1 cellular context compared by ENCODE assay signal in the genomic region with DNA sequence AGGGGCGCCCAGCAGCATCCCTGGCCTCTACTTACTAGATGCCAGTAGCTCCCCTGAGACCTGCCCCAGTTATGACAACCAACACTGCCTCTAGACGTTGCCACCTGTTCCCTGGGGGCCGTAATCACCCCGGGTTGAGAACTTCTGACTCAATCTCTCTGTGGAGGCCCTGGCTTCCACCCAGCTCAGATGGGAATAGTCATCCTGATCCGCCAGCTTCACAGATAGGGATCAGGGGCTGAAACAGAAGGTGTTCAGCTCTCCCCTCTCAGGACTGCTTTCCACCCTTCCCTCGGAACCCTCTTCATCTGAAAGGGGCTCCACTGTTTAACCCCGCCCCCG.
TF ChIP-seq lines count a peak whose summit lies in the region.

No MANE protein-coding gene starts in this region.

TF ChIP-seq in HepG2, 621 proteins besides CTCF, POLR2A, EP300 and RAD21:
- TF ChIP-seq TP53 (CRISPR knock-in tag; conservative IDR thresholded peaks at IDR 0.05) (no peak), SALL1 (CRISPR knock-in tag; IDR thresholded peaks at IDR 0.05) (no peak), BRCA1 (CRISPR knock-in tag; IDR thresholded peaks at IDR 0.05) (no peak), ZNF674 (CRISPR knock-in tag; IDR thresholded peaks at IDR 0.05; ENCODE audit: low read depth) (no peak), ZNF772 (CRISPR knock-in tag; IDR thresholded peaks at IDR 0.05) (no peak), ZKSCAN5 (CRISPR knock-in tag; IDR thresholded peaks at IDR 0.05) (no peak)
- TF ChIP-seq, protein P1, sequence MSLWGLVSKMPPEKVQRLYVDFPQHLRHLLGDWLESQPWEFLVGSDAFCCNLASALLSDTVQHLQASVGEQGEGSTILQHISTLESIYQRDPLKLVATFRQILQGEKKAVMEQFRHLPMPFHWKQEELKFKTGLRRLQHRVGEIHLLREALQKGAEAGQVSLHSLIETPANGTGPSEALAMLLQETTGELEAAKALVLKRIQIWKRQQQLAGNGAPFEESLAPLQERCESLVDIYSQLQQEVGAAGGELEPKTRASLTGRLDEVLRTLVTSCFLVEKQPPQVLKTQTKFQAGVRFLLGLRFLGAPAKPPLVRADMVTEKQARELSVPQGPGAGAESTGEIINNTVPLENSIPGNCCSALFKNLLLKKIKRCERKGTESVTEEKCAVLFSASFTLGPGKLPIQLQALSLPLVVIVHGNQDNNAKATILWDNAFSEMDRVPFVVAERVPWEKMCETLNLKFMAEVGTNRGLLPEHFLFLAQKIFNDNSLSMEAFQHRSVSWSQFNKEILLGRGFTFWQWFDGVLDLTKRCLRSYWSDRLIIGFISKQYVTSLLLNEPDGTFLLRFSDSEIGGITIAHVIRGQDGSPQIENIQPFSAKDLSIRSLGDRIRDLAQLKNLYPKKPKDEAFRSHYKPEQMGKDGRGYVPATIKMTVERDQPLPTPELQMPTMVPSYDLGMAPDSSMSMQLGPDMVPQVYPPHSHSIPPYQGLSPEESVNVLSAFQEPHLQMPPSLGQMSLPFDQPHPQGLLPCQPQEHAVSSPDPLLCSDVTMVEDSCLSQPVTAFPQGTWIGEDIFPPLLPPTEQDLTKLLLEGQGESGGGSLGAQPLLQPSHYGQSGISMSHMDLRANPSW (CRISPR knock-in tag; IDR thresholded peaks at IDR 0.05; ENCODE audit: borderline replicate concordance): no peak
- TF ChIP-seq, protein P2, sequence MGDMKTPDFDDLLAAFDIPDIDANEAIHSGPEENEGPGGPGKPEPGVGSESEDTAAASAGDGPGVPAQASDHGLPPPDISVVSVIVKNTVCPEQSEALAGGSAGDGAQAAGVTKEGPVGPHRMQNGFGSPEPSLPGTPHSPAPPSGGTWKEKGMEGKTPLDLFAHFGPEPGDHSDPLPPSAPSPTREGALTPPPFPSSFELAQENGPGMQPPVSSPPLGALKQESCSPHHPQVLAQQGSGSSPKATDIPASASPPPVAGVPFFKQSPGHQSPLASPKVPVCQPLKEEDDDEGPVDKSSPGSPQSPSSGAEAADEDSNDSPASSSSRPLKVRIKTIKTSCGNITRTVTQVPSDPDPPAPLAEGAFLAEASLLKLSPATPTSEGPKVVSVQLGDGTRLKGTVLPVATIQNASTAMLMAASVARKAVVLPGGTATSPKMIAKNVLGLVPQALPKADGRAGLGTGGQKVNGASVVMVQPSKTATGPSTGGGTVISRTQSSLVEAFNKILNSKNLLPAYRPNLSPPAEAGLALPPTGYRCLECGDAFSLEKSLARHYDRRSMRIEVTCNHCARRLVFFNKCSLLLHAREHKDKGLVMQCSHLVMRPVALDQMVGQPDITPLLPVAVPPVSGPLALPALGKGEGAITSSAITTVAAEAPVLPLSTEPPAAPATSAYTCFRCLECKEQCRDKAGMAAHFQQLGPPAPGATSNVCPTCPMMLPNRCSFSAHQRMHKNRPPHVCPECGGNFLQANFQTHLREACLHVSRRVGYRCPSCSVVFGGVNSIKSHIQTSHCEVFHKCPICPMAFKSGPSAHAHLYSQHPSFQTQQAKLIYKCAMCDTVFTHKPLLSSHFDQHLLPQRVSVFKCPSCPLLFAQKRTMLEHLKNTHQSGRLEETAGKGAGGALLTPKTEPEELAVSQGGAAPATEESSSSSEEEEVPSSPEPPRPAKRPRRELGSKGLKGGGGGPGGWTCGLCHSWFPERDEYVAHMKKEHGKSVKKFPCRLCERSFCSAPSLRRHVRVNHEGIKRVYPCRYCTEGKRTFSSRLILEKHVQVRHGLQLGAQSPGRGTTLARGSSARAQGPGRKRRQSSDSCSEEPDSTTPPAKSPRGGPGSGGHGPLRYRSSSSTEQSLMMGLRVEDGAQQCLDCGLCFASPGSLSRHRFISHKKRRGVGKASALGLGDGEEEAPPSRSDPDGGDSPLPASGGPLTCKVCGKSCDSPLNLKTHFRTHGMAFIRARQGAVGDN (CRISPR knock-in tag; IDR thresholded peaks at IDR 0.05): 0 out of 2 replicates have a peak, but pooled peaks have one; percentile 3
- TF ChIP-seq, protein P3, sequence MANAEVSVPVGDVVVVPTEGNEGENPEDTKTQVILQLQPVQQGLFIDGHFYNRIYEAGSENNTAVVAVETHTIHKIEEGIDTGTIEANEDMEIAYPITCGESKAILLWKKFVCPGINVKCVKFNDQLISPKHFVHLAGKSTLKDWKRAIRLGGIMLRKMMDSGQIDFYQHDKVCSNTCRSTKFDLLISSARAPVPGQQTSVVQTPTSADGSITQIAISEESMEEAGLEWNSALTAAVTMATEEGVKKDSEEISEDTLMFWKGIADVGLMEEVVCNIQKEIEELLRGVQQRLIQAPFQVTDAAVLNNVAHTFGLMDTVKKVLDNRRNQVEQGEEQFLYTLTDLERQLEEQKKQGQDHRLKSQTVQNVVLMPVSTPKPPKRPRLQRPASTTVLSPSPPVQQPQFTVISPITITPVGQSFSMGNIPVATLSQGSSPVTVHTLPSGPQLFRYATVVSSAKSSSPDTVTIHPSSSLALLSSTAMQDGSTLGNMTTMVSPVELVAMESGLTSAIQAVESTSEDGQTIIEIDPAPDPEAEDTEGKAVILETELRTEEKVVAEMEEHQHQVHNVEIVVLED (CRISPR knock-in tag; IDR thresholded peaks at IDR 0.05; ENCODE audit: borderline replicate concordance): no peak
TF ChIP-seq in HepG2: peak in this region for 1.
